ENCODE assay signal across 22 cellular contexts in genomic region chr10:31051703-31052102, GRCh38. TPM values are rescaled to one million over a fixed set of nuclear protein-coding genes. Genes with fewer than 3 reads are reported as not detected.
DNase-seq lines count a peak whose midpoint lies in the region; FAIRE-seq and TF ChIP-seq lines count a peak whose summit lies in the region.
"Had no signal": no experiment of that assay in that cellular context is flagged by ENCODE, and none has a peak within 500 bp of the region (broad histone marks: within the 10 kb centered on the region; RNA-seq: fewer than 3 reads in every experiment).

No MANE protein-coding gene starts in this region.

- peaks cover 25% of the 10 kb centered on the region for H3K36me3 Mint-ChIP-seq in HFFc6 (ENCODE audit: low read depth)

- TF ChIP-seq CTCF in HFFc6 (IDR thresholded peaks at IDR 0.05): no peak
- TF ChIP-seq CTCF in astrocyte of the spinal cord (IDR thresholded peaks at IDR 0.05; ENCODE audit: low read depth, low read length): no peak
- no peak for TF ChIP-seq CTCF in D721Med (IDR thresholded peaks at IDR 0.05; ENCODE audit: insufficient read depth, missing control alignments)

- H3K4me1 Mint-ChIP-seq in HFFc6 (ENCODE audit: low read depth): peaks cover 34% of the 10 kb centered on the region
- H3K4me1 Mint-ChIP-seq: activated T-helper 17 cell treated with anti-CD3 and anti-CD28 coated beads, Interleukin-2, amount 50 U/mL, for 72 hours; immature natural killer cell; memory B cell; naive thymus-derived CD8-positive, alpha-beta T cell had no signal

- FAIRE-seq in D721Med (lab: Jason Lieb, UNC): no peak

- peaks cover 2% of the 10 kb centered on the region; the same call in 1 of the 2 replicates for H3K27me3 Mint-ChIP-seq in HFFc6 (ENCODE audit: insufficient read depth)

- in situ Hi-C loops in ACHN (cut with HindIII; ENCODE audit: low pct_ligation_motif_present, low pct_unique_long_range_greater_than_20kb, low sequenced_read_pairs) (no loop called here), astrocyte of the spinal cord (cut with HindIII; ENCODE audit: low sequenced_read_pairs) (no loop called here)

- H3K9me3 Mint-ChIP-seq in HFFc6: peaks cover 7% of the 10 kb centered on the region; the same call in 1 of the 2 replicates
- H3K9me3 Mint-ChIP-seq: activated T-helper 17 cell treated with anti-CD3 and anti-CD28 coated beads, Interleukin-2, amount 50 U/mL, for 72 hours had no signal

- H3K4me3 ChIP-seq in astrocyte of the spinal cord (ENCODE audit: low read depth, low read length): no peak overlapping the region
- H3K4me3 ChIP-seq: pancreas, right lobe of liver, SJSA1, suprapubic skin, vagina had no signal

- H3K4me3 Mint-ChIP-seq in HFFc6: peak overlapping the region; percentile 70
- H3K4me3 Mint-ChIP-seq: activated T-helper 17 cell treated with anti-CD3 and anti-CD28 coated beads, Interleukin-2, amount 50 U/mL, for 72 hours; immature natural killer cell; memory B cell; naive thymus-derived CD8-positive, alpha-beta T cell had no signal

- H3K27ac Mint-ChIP-seq in HFFc6: peak overlapping the region; percentile 83
- H3K27ac Mint-ChIP-seq: activated T-helper 17 cell treated with anti-CD3 and anti-CD28 coated beads, Interleukin-2, amount 50 U/mL, for 72 hours; immature natural killer cell; memory B cell; naive thymus-derived CD8-positive, alpha-beta T cell had no signal

- DNase-seq in ACHN (peak; percentile 83), HFFc6 (peak; percentile 41), astrocyte of the spinal cord (ENCODE audit: low read depth, low spot score) (peak; percentile 21), glomerular visceral epithelial cell (ENCODE audit: extremely low spot score) (peak; percentile 61), D721Med (ENCODE audit: insufficient read length, low spot score) (no peak), T-helper 1 cell (no peak), UCSD-AML1 (lab: John Stamatoyannopoulos, UW; ENCODE audit: unreplicated experiment) (no peak)
- no peak for DNase-seq in activated CD4-positive, CD25-positive, alpha-beta regulatory T cell (lab: John Stamatoyannopoulos, UW)
- DNase-seq: DMS79; heart left ventricle; immature natural killer cell; naive thymus-derived CD8-positive, alpha-beta T cell; NCI-H1092; NCI-H524 treated with DMSO at 0.1 percent for 48 hours; pancreas; right lobe of liver; stimulated activated CD4-positive, alpha-beta T cell treated with anti-CD3 and anti-CD28 coated beads, Interleukin-15, amount 100 ng/mL, for 24 hours had no signal

RNA-seq across cellular contexts. Expression of gene ZNF438, which starts 20.0 kb away (rescaled TPM):
- 1 to 10 TPM; 3.0 to 4.6 (median 3.9) TPM for total RNA-seq in HFFc6 (2021; fragmentation: NEBNext Ultra II Directional; extraction: Animal tissue kit (Norgen Biotek cat#: 25700))

Comparison
In these comparisons a context has a peak if more than half of its experiments do, and no peak if none do; other contexts are left out.
1. DNase-seq: peak in ACHN (single experiment), HFFc6 (single experiment), astrocyte of the spinal cord (single experiment) and glomerular visceral epithelial cell (single experiment); none in D721Med (single experiment), activated CD4-positive, CD25-positive, alpha-beta regulatory T cell (0 of 4), T-helper 1 cell (0 of 5) and UCSD-AML1 (single experiment).